1 cellular context compared by ENCODE assay signal in genomic region chr1:172699695-172700094, GRCh38.
TF ChIP-seq lines count a peak whose summit lies in the region.

No MANE protein-coding gene starts in this region.

TF ChIP-seq in IMR-90, 13 proteins besides CTCF, POLR2A, EP300 and RAD21 (continued from another document):
- TF ChIP-seq ELK1 (IDR thresholded peaks at IDR 0.05; ENCODE audit: borderline replicate concordance, low read depth, low read length), result no peak
- no peak for TF ChIP-seq MXI1 (IDR thresholded peaks at IDR 0.05; ENCODE audit: borderline replicate concordance, low read depth, low read length)
- no peak for TF ChIP-seq CEBPB (IDR thresholded peaks at IDR 0.05; ENCODE audit: low read depth, low read length)
- TF ChIP-seq RCOR1 (IDR thresholded peaks at IDR 0.05; ENCODE audit: insufficient replicate concordance, low read length), result no peak
- TF ChIP-seq FOS (IDR thresholded peaks at IDR 0.05; ENCODE audit: low read depth, low read length), result no peak
- no peak for TF ChIP-seq USF2 (IDR thresholded peaks at IDR 0.05; ENCODE audit: low read depth, low read length)
